9 cellular contexts compared by ENCODE assay signal in genomic region chr1:181099152-181100014, GRCh38.
DNase-seq lines count a peak whose midpoint lies in the region; ATAC-seq and TF ChIP-seq lines count a peak whose summit lies in the region.
"Had no signal": no experiment of that assay in that cellular context is flagged by ENCODE, and none has a peak within 500 bp of the region (broad histone marks: within the 10 kb centered on the region; RNA-seq: fewer than 3 reads in every experiment).

No MANE protein-coding gene starts in this region.

- ATAC-seq in HG03469 (IDR thresholded peaks at IDR 0.05; ENCODE audit: unreplicated experiment): peak; percentile 60

- no peak for TF ChIP-seq CTCF in GM12864 (IDR thresholded peaks at IDR 0.05; ENCODE audit: low read depth, low read length, missing control alignments)
- no peak for TF ChIP-seq CTCF in GM20000 (IDR thresholded peaks at IDR 0.05; ENCODE audit: extremely low read depth, missing control alignments)

- no peak overlapping the region for H3K4me3 ChIP-seq in GM12864 (ENCODE audit: low read depth, low read length)
- H3K4me3 ChIP-seq: psoas muscle had no signal

- DNase-seq in GM12864 (ENCODE audit: low read depth) (peak; percentile 78), GM20000 (ENCODE audit: low spot score) (peak; percentile 65), UCSD-AML1 (lab: John Stamatoyannopoulos, UW; ENCODE audit: unreplicated experiment) (peak; percentile 27), glomerular visceral epithelial cell (ENCODE audit: extremely low spot score) (peak; percentile 48), Ammon's horn (ENCODE audit: low spot score) (no peak), foreskin melanocyte (no peak), GM19238 (ENCODE audit: insufficient read length, low spot score) (no peak)
- DNase-seq: psoas muscle had no signal

Comparison
In these comparisons a context has a peak if more than half of its experiments do, and no peak if none do; other contexts are left out.
1. DNase-seq: peak in GM12864 (single experiment), GM20000 (single experiment), UCSD-AML1 (single experiment) and glomerular visceral epithelial cell (single experiment); none in Ammon's horn (single experiment), foreskin melanocyte (single experiment) and GM19238 (single experiment).